8 cellular contexts compared by ENCODE assay signal in genomic region chr14:106844608-106845285, GRCh38.
A peak's percentile ranks its signal among the peaks of the same experiment; 100 is the strongest.
DNase-seq lines count a peak whose midpoint lies in the region; ATAC-seq and TF ChIP-seq lines count a peak whose summit lies in the region.

No MANE protein-coding gene starts in this region.

- H2AFZ ChIP-seq in SU-DHL-6 (ENCODE audit: low read depth, low read length, severe bottlenecking) (peak overlapping the region; percentile 58), hepatocyte (no peak overlapping the region)

- H3K27ac Mint-ChIP-seq in activated naive CD8-positive, alpha-beta T cell treated with anti-CD3 and anti-CD28 coated beads, Interleukin-2, amount 10 ng/mL, durations not matched to agents 7 days and 5 days = peak overlapping the region; percentile 82
- peak overlapping the region; percentile 100 for H3K27ac Mint-ChIP-seq in stimulated activated memory B cell treated with anti-CD40 and anti-IgM and Interleukin-4, amounts not matched to agents 10 μg/mL and 1 μg/mL and 100 μg/mL, for 72 hours

- H3K4me1 ChIP-seq in lower lobe of right lung (peaks cover 33% of the 10 kb centered on the region), hepatocyte (ENCODE audit: insufficient read depth) (no peaks in the 10 kb centered on the region)

- H3K27ac ChIP-seq in SU-DHL-6 (ENCODE audit: low read depth, low read length) (peak overlapping the region; percentile 89), lower lobe of right lung (peak overlapping the region; percentile 92), hepatocyte (no peak overlapping the region)

- H4K20me1 ChIP-seq in SU-DHL-6 (ENCODE audit: low read depth, low read length) (no peaks in the 10 kb centered on the region), hepatocyte (ENCODE audit: insufficient read depth, poor library complexity, severe bottlenecking) (no peaks in the 10 kb centered on the region)

- in situ Hi-C loops in GM18951 (cut with MboI; ENCODE audit: low sequenced_read_pairs, unreplicated experiment) = no loop called here

- peak; percentile 65 for DNase-seq in activated naive CD8-positive, alpha-beta T cell treated with anti-CD3 and anti-CD28 coated beads, Interleukin-2, amount 10 ng/mL, durations not matched to agents 7 days and 5 days
- peak; percentile 89 for DNase-seq in lower lobe of right lung
- DNase-seq in hepatocyte (ENCODE audit: low spot score) = no peak
- no peak for DNase-seq in hepatic stellate cell (ENCODE audit: low spot score)

- peaks cover 52% of the 10 kb centered on the region for H3K79me2 ChIP-seq in SU-DHL-6 (ENCODE audit: insufficient read depth, low read length)
- no peaks in the 10 kb centered on the region for H3K79me2 ChIP-seq in hepatocyte

- H3K4me3 ChIP-seq in SU-DHL-6 (ENCODE audit: insufficient read depth, low read length, poor library complexity, severe bottlenecking) = peak overlapping the region; percentile 67
- peak overlapping the region; percentile 48 for H3K4me3 ChIP-seq in lower lobe of right lung
- H3K4me3 ChIP-seq in hepatocyte = no peak overlapping the region

- intact Hi-C loops in lower lobe of right lung (cut with DNase I) = no loop called here

- peaks cover 82% of the 10 kb centered on the region for H3F3A ChIP-seq in SU-DHL-6 (ENCODE audit: insufficient read depth)

- H3K4me2 ChIP-seq in SU-DHL-6 (ENCODE audit: low read depth, low read length, poor library complexity, severe bottlenecking) (peak overlapping the region; percentile 98), hepatocyte (no peak overlapping the region)

- H3K36me3 ChIP-seq in SU-DHL-6 (ENCODE audit: low read length) (no peaks in the 10 kb centered on the region), lower lobe of right lung (no peaks in the 10 kb centered on the region), hepatocyte (replicated peaks; ENCODE audit: insufficient read depth, low read depth) (no peaks in the 10 kb centered on the region)

- no peak for TF ChIP-seq CTCF in SU-DHL-6 (IDR thresholded peaks at IDR 0.05; ENCODE audit: insufficient read depth, low read length, poor library complexity, severe bottlenecking)
- no peak for TF ChIP-seq CTCF in lower lobe of right lung (IDR thresholded peaks at IDR 0.05)
- no peak for TF ChIP-seq CTCF in hepatocyte (IDR thresholded peaks at IDR 0.05; ENCODE audit: poor library complexity)

- peak overlapping the region; percentile 92 for H3K4me3 Mint-ChIP-seq in activated naive CD8-positive, alpha-beta T cell treated with anti-CD3 and anti-CD28 coated beads, Interleukin-2, amount 10 ng/mL, durations not matched to agents 7 days and 5 days
- H3K4me3 Mint-ChIP-seq in stimulated activated memory B cell treated with anti-CD40 and anti-IgM and Interleukin-4, amounts not matched to agents 10 μg/mL and 1 μg/mL and 100 μg/mL, for 72 hours = peak overlapping the region; percentile 98

- H3K9ac ChIP-seq in SU-DHL-6 (ENCODE audit: low read length) = peak overlapping the region; percentile 87

- H3K36me3 Mint-ChIP-seq in activated naive CD8-positive, alpha-beta T cell treated with anti-CD3 and anti-CD28 coated beads, Interleukin-2, amount 10 ng/mL, durations not matched to agents 7 days and 5 days = no peaks in the 10 kb centered on the region
- H3K36me3 Mint-ChIP-seq in stimulated activated memory B cell treated with anti-CD40 and anti-IgM and Interleukin-4, amounts not matched to agents 10 μg/mL and 1 μg/mL and 100 μg/mL, for 72 hours = no peaks in the 10 kb centered on the region

- H3K27me3 ChIP-seq in SU-DHL-6 (ENCODE audit: low read length) (no peaks in the 10 kb centered on the region), lower lobe of right lung (ENCODE audit: low read depth) (no peaks in the 10 kb centered on the region), hepatocyte (no peaks in the 10 kb centered on the region)

- H3K9me2 ChIP-seq in SU-DHL-6 (replicated peaks; ENCODE audit: insufficient read depth, low read length) (no peaks in the 10 kb centered on the region), hepatocyte (replicated peaks; ENCODE audit: insufficient read depth) (no peaks in the 10 kb centered on the region)

- H3K9me3 ChIP-seq in SU-DHL-6 (ENCODE audit: insufficient read depth, low read length) (no peaks in the 10 kb centered on the region), lower lobe of right lung (no peaks in the 10 kb centered on the region), hepatocyte (ENCODE audit: low read depth) (no peaks in the 10 kb centered on the region)

- H3K27me3 Mint-ChIP-seq in activated naive CD8-positive, alpha-beta T cell treated with anti-CD3 and anti-CD28 coated beads, Interleukin-2, amount 10 ng/mL, durations not matched to agents 7 days and 5 days = peaks cover 5% of the 10 kb centered on the region
- no peaks in the 10 kb centered on the region for H3K27me3 Mint-ChIP-seq in stimulated activated memory B cell treated with anti-CD40 and anti-IgM and Interleukin-4, amounts not matched to agents 10 μg/mL and 1 μg/mL and 100 μg/mL, for 72 hours

- ATAC-seq in HG03442 (IDR thresholded peaks at IDR 0.05; ENCODE audit: unreplicated experiment) (peak; percentile 44), lower lobe of right lung (peak; percentile 73 to 87)
- peak; percentile 68 for ATAC-seq in activated naive CD8-positive, alpha-beta T cell treated with anti-CD3 and anti-CD28 coated beads, Interleukin-2, amount 10 ng/mL, durations not matched to agents 7 days and 5 days (ENCODE audit: low read depth)
- ATAC-seq in stimulated activated memory B cell treated with anti-CD40 and anti-IgM and Interleukin-4, amounts not matched to agents 10 μg/mL and 1 μg/mL and 100 μg/mL, for 72 hours = peak; percentile 89

- WGBS in hepatocyte (ENCODE audit: low lambda C conversion rate, missing lambda C conversion rate) = 92% methylated on average over 55 of the region's 56 CpGs

- H3K9me3 Mint-ChIP-seq in activated naive CD8-positive, alpha-beta T cell treated with anti-CD3 and anti-CD28 coated beads, Interleukin-2, amount 10 ng/mL, durations not matched to agents 7 days and 5 days = no peaks in the 10 kb centered on the region
- no peaks in the 10 kb centered on the region for H3K9me3 Mint-ChIP-seq in stimulated activated memory B cell treated with anti-CD40 and anti-IgM and Interleukin-4, amounts not matched to agents 10 μg/mL and 1 μg/mL and 100 μg/mL, for 72 hours

- TF ChIP-seq POLR2A in GM18951 (IDR thresholded peaks at IDR 0.05; ENCODE audit: extremely low read depth, insufficient read depth, insufficient read length) = peak; percentile 59

- POLR2A ChIA-PET in activated naive CD8-positive, alpha-beta T cell treated with anti-CD3 and anti-CD28 coated beads, Interleukin-2, amount 10 ng/mL, durations not matched to agents 7 days and 5 days (lab: Charles Lee) = no interaction called here

- H3K4me1 Mint-ChIP-seq in activated naive CD8-positive, alpha-beta T cell treated with anti-CD3 and anti-CD28 coated beads, Interleukin-2, amount 10 ng/mL, durations not matched to agents 7 days and 5 days = peaks cover 31% of the 10 kb centered on the region
- peaks cover 65% of the 10 kb centered on the region for H3K4me1 Mint-ChIP-seq in stimulated activated memory B cell treated with anti-CD40 and anti-IgM and Interleukin-4, amounts not matched to agents 10 μg/mL and 1 μg/mL and 100 μg/mL, for 72 hours

Comparison
In these comparisons a context has a peak if more than half of its experiments do, and no peak if none do; other contexts are left out.
1. DNase-seq: peak in activated naive CD8-positive, alpha-beta T cell treated with anti-CD3 and anti-CD28 coated beads, Interleukin-2, amount 10 ng/mL, durations not matched to agents 7 days and 5 days (single experiment) and lower lobe of right lung (single experiment); none in hepatocyte (single experiment) and hepatic stellate cell (single experiment).
2. Peak in every context shown above with its lines, with median percentiles within 50 percentile points of each other: ATAC-seq.